ENCODE assay signal across 21 cellular contexts in genomic region chr7:54859545-54859944, GRCh38.
"Had no signal": no experiment of that assay in that cellular context is flagged by ENCODE, and none has a peak within 500 bp of the region (broad histone marks: within the 10 kb centered on the region; RNA-seq: fewer than 3 reads in every experiment).

No MANE protein-coding gene starts in this region.

- H3K79me2 ChIP-seq: hepatocyte had no signal

- H3K27ac ChIP-seq: hepatocyte, ovary, right atrium auricular region, skin epidermis, suprapubic skin, thoracic aorta, tibial artery had no signal

- H3K4me2 ChIP-seq: hepatocyte had no signal

- ATAC-seq: natural killer cell treated with Interleukin-12 subunit alpha and Interleukin-12 subunit beta and Interleukin-15 and Interleukin-18, amount 100 ng/mL, for 72 hours; sciatic nerve; stimulated activated naive B cell treated with anti-CD40 and anti-IgM and Interleukin-4, amounts not matched to agents 10 μg/mL and 1 μg/mL and 100 μg/mL, for 72 hours; stimulated activated naive CD8-positive, alpha-beta T cell treated with anti-CD3 and anti-CD28 coated beads, Interleukin-15, Interleukin-2, amounts not matched to agents 100 U/mL and 50 U/mL, for 24 hours had no signal

- H3K27me3 ChIP-seq: ovary, right atrium auricular region, suprapubic skin, tibial artery, vagina had no signal

- H2AFZ ChIP-seq: hepatocyte had no signal

- DNase-seq: islet precursor cell; mesendoderm; naive B cell; ovary; stimulated activated CD4-positive, alpha-beta T cell treated with anti-CD3 and anti-CD28 coated beads, Interleukin-12 subunit alpha, Interleukin-12 subunit beta, amount 100 ng/mL, for 4 hours; stimulated activated CD4-positive, alpha-beta T cell treated with anti-CD3 and anti-CD28 coated beads, Interleukin-15, amount 100 ng/mL, for 24 hours; stimulated activated CD4-positive, alpha-beta T cell treated with anti-CD3 and anti-CD28 coated beads, Interleukin-2, amount 100 ng/mL, for 24 hours; stimulated activated CD4-positive, alpha-beta T cell treated with anti-CD3 and anti-CD28 coated beads, Interleukin-4, amount 100 ng/mL, for 1 hour; stimulated activated naive B cell treated with anti-CD40 and anti-IgM and Interleukin-4, amounts not matched to agents 10 μg/mL and 1 μg/mL and 100 μg/mL, for 72 hours; stimulated activated naive CD8-positive, alpha-beta T cell treated with anti-CD3 and anti-CD28 coated beads, Interleukin-15, Interleukin-2, amounts not matched to agents 100 U/mL and 50 U/mL, for 24 hours; tibial artery; trophoblast cell had no signal

- H3K4me3 ChIP-seq: hepatocyte, lung, ovary, right atrium auricular region, skin epidermis, suprapubic skin, thoracic aorta, tibial artery, vagina had no signal

- H3K4me1 ChIP-seq: right atrium auricular region had no signal

- H3K36me3 ChIP-seq: ovary, right atrium auricular region, suprapubic skin, thoracic aorta, tibial artery, vagina had no signal

- H3K9me3 ChIP-seq: ovary, right atrium auricular region, suprapubic skin, thoracic aorta, tibial artery, vagina had no signal
